8 cellular contexts compared by ENCODE assay signal in genomic region chr1:109240158-109241152, GRCh38. TPM values are rescaled to one million over a fixed set of nuclear protein-coding genes. Genes with fewer than 3 reads are reported as not detected.
A peak's percentile ranks its signal among the peaks of the same experiment; 100 is the strongest.
DNase-seq lines count a peak whose midpoint lies in the region; ATAC-seq and TF ChIP-seq lines count a peak whose summit lies in the region.

No MANE protein-coding gene starts in this region.

- TF ChIP-seq CTCF in BJ (IDR thresholded peaks at IDR 0.05; ENCODE audit: insufficient read depth, low read depth, low read length) (no peak), astrocyte of the spinal cord (IDR thresholded peaks at IDR 0.05; ENCODE audit: low read depth, low read length) (no peak)

- H3K27ac Mint-ChIP-seq in stimulated activated naive CD8-positive, alpha-beta T cell treated with anti-CD3 and anti-CD28 coated beads, Interleukin-15, amount 100 ng/mL, for 72 hours: no peak overlapping the region

- peak; percentile 21 for DNase-seq in BJ (ENCODE audit: low read depth)
- peak; percentile 12 to 18 for DNase-seq in Kasumi-1 (lab: John Stamatoyannopoulos, UW)
- DNase-seq in astrocyte of the spinal cord (ENCODE audit: low read depth, low spot score): peak; percentile 78
- no peak for DNase-seq in stimulated activated naive CD8-positive, alpha-beta T cell treated with anti-CD3 and anti-CD28 coated beads, Interleukin-15, amount 100 ng/mL, for 72 hours
- DNase-seq in SKM-1 (lab: John Stamatoyannopoulos, UW; ENCODE audit: unreplicated experiment): no peak
- no peak for DNase-seq in NCI-H510A (lab: John Stamatoyannopoulos, UW)
- DNase-seq in effector CD8-positive, alpha-beta T cell (lab: John Stamatoyannopoulos, UW): no peak

- H3K4me3 Mint-ChIP-seq in stimulated activated naive CD8-positive, alpha-beta T cell treated with anti-CD3 and anti-CD28 coated beads, Interleukin-15, amount 100 ng/mL, for 72 hours: no peak overlapping the region

- H3K27me3 Mint-ChIP-seq in stimulated activated naive CD8-positive, alpha-beta T cell treated with anti-CD3 and anti-CD28 coated beads, Interleukin-15, amount 100 ng/mL, for 72 hours: peaks cover 33% of the 10 kb centered on the region

- H3K4me1 ChIP-seq in iPS-20b (ENCODE audit: insufficient read depth, low read length): peaks cover 37% of the 10 kb centered on the region; the same call in 1 of the 2 replicates

- peak overlapping the region; percentile 6 for H3K27ac ChIP-seq in iPS-20b (ENCODE audit: low read length)

- H3K9me3 Mint-ChIP-seq in stimulated activated naive CD8-positive, alpha-beta T cell treated with anti-CD3 and anti-CD28 coated beads, Interleukin-15, amount 100 ng/mL, for 72 hours: no peaks in the 10 kb centered on the region

- POLR2A ChIA-PET in BJ (lab: Charles Lee): no interaction called here

- H3K27me3 ChIP-seq in BJ (ENCODE audit: control insufficient read depth, insufficient read depth, low read length) (no peaks in the 10 kb centered on the region), iPS-20b (ENCODE audit: insufficient read depth, low read length) (no peaks in the 10 kb centered on the region)

- peak; percentile 39 for ATAC-seq in stimulated activated naive CD8-positive, alpha-beta T cell treated with anti-CD3 and anti-CD28 coated beads, Interleukin-15, amount 100 ng/mL, for 72 hours

- CTCF ChIA-PET in BJ (lab: Yijun Ruan, JAX): interaction anchor here (1.1 to 3.0 kb wide), 8 partner anchors 9 to 292 kb away, joined by 3 to 21 read pairs (median 8); partner anchors contain the start of genes CELSR2 and SORT1

- in situ Hi-C loops in astrocyte of the spinal cord (cut with HindIII; ENCODE audit: low sequenced_read_pairs): no loop called here

- H3K4me3 ChIP-seq in BJ (ENCODE audit: low read depth, low read length): no peak overlapping the region
- no peak overlapping the region for H3K4me3 ChIP-seq in astrocyte of the spinal cord (ENCODE audit: low read depth, low read length)
- no peak overlapping the region; the same call in 1 of the 2 replicates for H3K4me3 ChIP-seq in iPS-20b (ENCODE audit: low read length)

- H3K9me3 ChIP-seq in iPS-20b (ENCODE audit: insufficient read depth, low read depth, low read length): no peaks in the 10 kb centered on the region

- peak overlapping the region; percentile 54; the same call in 1 of the 2 replicates for H3K9ac ChIP-seq in iPS-20b (ENCODE audit: low read depth, low read length)

- H3K36me3 ChIP-seq in BJ (ENCODE audit: control insufficient read depth, insufficient read depth, low read length): peaks cover 36% of the 10 kb centered on the region
- peaks cover 36% of the 10 kb centered on the region for H3K36me3 ChIP-seq in iPS-20b (ENCODE audit: insufficient read depth, low read depth, low read length)

- H3K4me1 Mint-ChIP-seq in stimulated activated naive CD8-positive, alpha-beta T cell treated with anti-CD3 and anti-CD28 coated beads, Interleukin-15, amount 100 ng/mL, for 72 hours: peaks cover 40% of the 10 kb centered on the region

RNA-seq across cellular contexts. Expression of gene CELSR2, which starts 8.9 kb away (rescaled TPM):
- 0.82 and 0.98 TPM in 2 replicates for polyA plus RNA-seq in BJ (2011; rRNA removed)
- 3.2 and 3.7 TPM in 2 replicates for polyA minus RNA-seq in BJ (2011; rRNA and poly(A)+ RNA removed)

RNA-seq across cellular contexts. Expression of gene SARS1, which starts 26.7 kb away (rescaled TPM):
- 411 and 428 TPM in 2 replicates for polyA plus RNA-seq in BJ (2011; rRNA removed)
- 167 and 215 TPM in 2 replicates for polyA minus RNA-seq in BJ (2011; rRNA and poly(A)+ RNA removed)

RNA-seq across cellular contexts. Expression of gene PSRC1, which starts 42.5 kb away (rescaled TPM):
- 17.9 and 25.9 TPM in 2 replicates for polyA plus RNA-seq in BJ (2011; rRNA removed)
- 13.2 and 14.0 TPM in 2 replicates for polyA minus RNA-seq in BJ (2011; rRNA and poly(A)+ RNA removed)

Comparison
In these comparisons a context has a peak if more than half of its experiments do, and no peak if none do; other contexts are left out.
1. DNase-seq: peak in BJ (single experiment), Kasumi-1 (2 of 2) and astrocyte of the spinal cord (single experiment); none in stimulated activated naive CD8-positive, alpha-beta T cell treated with anti-CD3 and anti-CD28 coated beads, Interleukin-15, amount 100 ng/mL, for 72 hours (0 of 2), SKM-1 (single experiment), NCI-H510A (single experiment) and effector CD8-positive, alpha-beta T cell (single experiment).